ENCODE assay signal across 9 cellular contexts in the genomic region with DNA sequence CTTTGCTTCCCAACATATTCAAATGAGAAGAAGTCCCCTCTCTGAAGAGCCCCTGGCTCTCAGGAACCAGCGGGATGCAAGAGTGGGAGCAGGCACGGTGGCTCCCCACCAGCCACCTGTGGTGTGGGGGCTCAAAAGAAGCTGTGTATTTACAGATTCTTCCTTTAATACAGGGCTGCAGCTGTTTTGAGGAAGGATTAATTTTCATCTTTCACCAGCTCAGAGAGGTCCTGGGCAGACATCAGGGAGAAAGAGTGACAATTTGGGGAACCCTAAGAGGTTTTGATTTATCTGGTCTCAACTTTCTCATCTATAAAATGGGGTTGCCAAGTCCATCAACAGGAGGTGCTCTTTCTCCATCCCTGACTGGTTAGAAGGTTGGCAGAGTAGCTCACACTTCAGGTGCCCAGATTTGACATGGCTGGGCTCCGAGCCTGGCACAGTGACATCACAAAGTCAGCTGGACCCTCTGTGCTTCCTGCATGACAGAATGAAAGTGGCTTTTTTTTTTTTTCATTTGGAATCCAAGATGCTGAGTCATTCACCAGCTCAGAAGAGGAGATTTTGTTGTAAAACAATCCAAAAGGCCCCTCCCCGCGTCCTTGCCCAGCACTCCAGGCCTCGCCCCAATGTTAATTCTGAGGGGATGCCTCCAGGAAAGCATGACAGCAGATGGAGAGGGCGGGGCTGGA. TPM values are rescaled to one million over a fixed set of nuclear protein-coding genes. Genes with fewer than 3 reads are reported as not detected.
DNase-seq lines count a peak whose midpoint lies in the region; ATAC-seq and TF ChIP-seq lines count a peak whose summit lies in the region.
"Had no signal": no experiment of that assay in that cellular context is flagged by ENCODE, and none has a peak within 500 bp of the region (broad histone marks: within the 10 kb centered on the region; RNA-seq: fewer than 3 reads in every experiment).

No MANE protein-coding gene starts in this region.

- TF ChIP-seq CTCF in GM12875 (IDR thresholded peaks at IDR 0.05; ENCODE audit: borderline replicate concordance, insufficient read depth, low read depth, low read length) (peak; percentile 22; the same call in 1 of the 2 replicates), testis (IDR thresholded peaks at IDR 0.05) (no peak)

- no peak overlapping the region for H3K4me3 ChIP-seq in GM12875 (ENCODE audit: low read depth, low read length)
- H3K4me3 ChIP-seq in testis = no peak overlapping the region

- no peaks in the 10 kb centered on the region for H3K36me3 ChIP-seq in testis (ENCODE audit: low read depth, missing control alignments)

- H3K9me3 ChIP-seq in testis = no peaks in the 10 kb centered on the region

- intact Hi-C loops in testis (cut with DNase I; ENCODE audit: low total_unique reads) = no loop called here

- no peaks in the 10 kb centered on the region for H3K4me1 ChIP-seq in testis

- no peak for TF ChIP-seq POLR2A in testis (IDR thresholded peaks at IDR 0.05)

- H3K27ac ChIP-seq in epithelial cell of prostate = no peak overlapping the region
- H3K27ac ChIP-seq in testis = no peak overlapping the region

- WGBS in testis, 2 donors = 69 to 81% methylated on average over 7 of the region's 7 CpGs

- H3K27me3 ChIP-seq in testis = no peaks in the 10 kb centered on the region

- ATAC-seq in GM18498 (IDR thresholded peaks at IDR 0.05; ENCODE audit: unreplicated experiment) (no peak), left lobe of liver (no peak), GM21526 (IDR thresholded peaks at IDR 0.05; ENCODE audit: low FRiP score, unreplicated experiment) (no peak)

- DNase-seq in NCI-H460 (ENCODE audit: extremely low read depth, low read depth) (peak; percentile 54), epithelial cell of prostate (ENCODE audit: low read depth, low spot score) (peak; percentile 65), renal cortical epithelial cell (ENCODE audit: low read depth) (peak; percentile 85), testis (no peak), left lobe of liver (ENCODE audit: low spot score) (no peak)
- DNase-seq: activated naive CD4-positive, alpha-beta T cell treated with Interleukin-2 at 50 U/mL for 16 hours had no signal

RNA-seq across cellular contexts. Expression of gene SIX2, which starts 15.5 kb away (rescaled TPM):
- total RNA-seq in NCI-H460 (2014; rRNA removed; shearing (Covaris generic)) = 0.15 TPM in 1 of 2 replicates, not detected in the other
- 0.67 and 3.3 TPM in 2 replicates for polyA plus RNA-seq in NCI-H460 (2014; cell fraction: nucleus; rRNA removed)
- 0.05 and 0.35 TPM in 2 replicates for total RNA-seq in renal cortical epithelial cell
- total RNA-seq in testis = 1 to 10 TPM; 1.1 to 3.2 TPM
- polyA plus RNA-seq in testis (ENCODE audit: insufficient read depth, low read depth, low replicate concordance) = 1.1 TPM
- total RNA-seq in left lobe of liver = not detected

Comparison
In these comparisons a context has a peak if more than half of its experiments do, and no peak if none do; other contexts are left out.
1. DNase-seq: peak in NCI-H460 (single experiment), epithelial cell of prostate (single experiment) and renal cortical epithelial cell (single experiment); none in testis (single experiment) and left lobe of liver (single experiment).